1 cellular context compared by ENCODE assay signal in the genomic region with DNA sequence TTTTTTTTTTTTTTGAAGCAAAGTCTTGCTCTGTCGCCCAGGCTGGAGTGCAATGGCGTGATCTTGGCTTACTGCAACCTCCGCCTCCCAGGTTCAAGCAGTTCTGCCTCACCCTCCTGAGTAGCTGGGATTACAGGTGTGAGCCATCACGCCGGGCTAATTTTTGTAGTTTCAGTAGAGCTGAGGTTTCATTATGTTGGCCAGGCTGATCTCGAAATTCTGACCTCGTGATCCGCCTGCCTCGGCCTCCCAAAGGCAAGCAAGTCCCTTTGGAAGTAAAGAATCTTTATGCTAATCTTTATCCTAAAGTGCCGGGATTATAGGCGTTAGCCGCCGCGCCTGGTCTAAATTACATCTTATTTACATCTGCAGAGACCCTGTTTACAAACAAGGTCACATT.
TF ChIP-seq lines count a peak whose summit lies in the region.

No MANE protein-coding gene starts in this region.

TF ChIP-seq in GM12878, 131 proteins besides CTCF, POLR2A, EP300 and RAD21:
- no peak for TF ChIP-seq BMI1 (IDR thresholded peaks at IDR 0.05; ENCODE audit: borderline replicate concordance)
- TF ChIP-seq, protein P1, sequence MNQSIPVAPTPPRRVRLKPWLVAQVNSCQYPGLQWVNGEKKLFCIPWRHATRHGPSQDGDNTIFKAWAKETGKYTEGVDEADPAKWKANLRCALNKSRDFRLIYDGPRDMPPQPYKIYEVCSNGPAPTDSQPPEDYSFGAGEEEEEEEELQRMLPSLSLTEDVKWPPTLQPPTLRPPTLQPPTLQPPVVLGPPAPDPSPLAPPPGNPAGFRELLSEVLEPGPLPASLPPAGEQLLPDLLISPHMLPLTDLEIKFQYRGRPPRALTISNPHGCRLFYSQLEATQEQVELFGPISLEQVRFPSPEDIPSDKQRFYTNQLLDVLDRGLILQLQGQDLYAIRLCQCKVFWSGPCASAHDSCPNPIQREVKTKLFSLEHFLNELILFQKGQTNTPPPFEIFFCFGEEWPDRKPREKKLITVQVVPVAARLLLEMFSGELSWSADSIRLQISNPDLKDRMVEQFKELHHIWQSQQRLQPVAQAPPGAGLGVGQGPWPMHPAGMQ (IDR thresholded peaks at IDR 0.05; ENCODE audit: borderline replicate concordance): no peak
- no peak for TF ChIP-seq KAT2A (conservative IDR thresholded peaks at IDR 0.05; ENCODE audit: control insufficient read depth, low read depth, low read length)
- TF ChIP-seq NR2C1 (IDR thresholded peaks at IDR 0.05): no peak
- TF ChIP-seq LARP7 (IDR thresholded peaks at IDR 0.05): no peak
- TF ChIP-seq MYB (IDR thresholded peaks at IDR 0.05; ENCODE audit: borderline replicate concordance, low read depth, low read length): no peak
- TF ChIP-seq IKZF2 (IDR thresholded peaks at IDR 0.05): no peak
- TF ChIP-seq, protein P2, sequence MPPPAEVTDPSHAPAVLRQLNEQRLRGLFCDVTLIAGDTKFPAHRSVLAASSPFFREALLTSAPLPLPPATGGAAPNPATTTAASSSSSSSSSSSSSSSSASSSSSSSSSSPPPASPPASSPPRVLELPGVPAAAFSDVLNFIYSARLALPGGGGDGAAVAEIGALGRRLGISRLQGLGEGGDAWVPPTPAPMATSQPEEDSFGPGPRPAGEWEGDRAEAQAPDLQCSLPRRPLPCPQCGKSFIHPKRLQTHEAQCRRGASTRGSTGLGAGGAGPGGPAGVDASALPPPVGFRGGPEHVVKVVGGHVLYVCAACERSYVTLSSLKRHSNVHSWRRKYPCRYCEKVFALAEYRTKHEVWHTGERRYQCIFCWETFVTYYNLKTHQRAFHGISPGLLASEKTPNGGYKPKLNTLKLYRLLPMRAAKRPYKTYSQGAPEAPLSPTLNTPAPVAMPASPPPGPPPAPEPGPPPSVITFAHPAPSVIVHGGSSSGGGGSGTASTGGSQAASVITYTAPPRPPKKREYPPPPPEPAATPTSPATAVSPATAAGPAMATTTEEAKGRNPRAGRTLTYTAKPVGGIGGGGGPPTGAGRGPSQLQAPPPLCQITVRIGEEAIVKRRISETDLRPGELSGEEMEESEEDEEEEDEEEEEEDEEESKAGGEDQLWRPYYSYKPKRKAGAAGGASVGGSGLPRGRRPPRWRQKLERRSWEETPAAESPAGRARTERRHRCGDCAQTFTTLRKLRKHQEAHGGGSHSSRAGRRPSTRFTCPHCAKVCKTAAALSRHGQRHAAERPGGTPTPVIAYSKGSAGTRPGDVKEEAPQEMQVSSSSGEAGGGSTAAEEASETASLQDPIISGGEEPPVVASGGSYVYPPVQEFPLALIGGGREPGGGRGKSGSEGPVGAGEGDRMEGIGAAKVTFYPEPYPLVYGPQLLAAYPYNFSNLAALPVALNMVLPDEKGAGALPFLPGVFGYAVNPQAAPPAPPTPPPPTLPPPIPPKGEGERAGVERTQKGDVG (CRISPR knock-in tag; IDR thresholded peaks at IDR 0.05): no peak
- no peak for TF ChIP-seq SUPT20H (IDR thresholded peaks at IDR 0.05; ENCODE audit: borderline replicate concordance, control insufficient read depth, low read depth, low read length)
- no peak for TF ChIP-seq PAX5 (IDR thresholded peaks at IDR 0.05; ENCODE audit: borderline replicate concordance, low read depth, low read length)
- TF ChIP-seq YBX1 (IDR thresholded peaks at IDR 0.05): no peak
- no peak for TF ChIP-seq ATF7 (IDR thresholded peaks at IDR 0.05; ENCODE audit: low read depth)
- TF ChIP-seq TBL1XR1 (IDR thresholded peaks at IDR 0.05; ENCODE audit: low read depth, low read length): no peak
- TF ChIP-seq CEBPB (IDR thresholded peaks at IDR 0.05; ENCODE audit: borderline replicate concordance in 1 of 2, low read depth in 2 of 2, low read length in 2 of 2): no peak
